10 cellular contexts compared by ENCODE assay signal in the genomic region with DNA sequence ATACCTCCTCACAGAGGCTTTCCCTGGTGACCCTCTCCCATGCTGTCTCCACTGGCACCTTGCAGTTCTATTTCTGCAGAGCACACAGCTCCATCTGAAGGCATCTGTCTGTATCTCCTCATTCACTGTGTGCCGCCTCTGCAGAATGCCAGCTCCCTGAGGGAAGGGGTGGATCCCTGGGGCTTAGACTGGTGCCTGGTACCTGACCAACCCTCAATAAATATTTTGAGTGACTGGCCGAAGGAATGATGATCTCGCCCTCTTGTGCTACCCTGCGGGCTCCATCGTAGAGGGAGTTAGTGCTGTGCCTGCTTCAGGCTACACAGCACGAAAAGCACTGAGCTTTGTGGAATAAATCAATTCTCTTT. TPM values are rescaled to one million over a fixed set of nuclear protein-coding genes. Genes with fewer than 3 reads are reported as not detected.
DNase-seq lines count a peak whose midpoint lies in the region; ATAC-seq and TF ChIP-seq lines count a peak whose summit lies in the region.
"Had no signal": no experiment of that assay in that cellular context is flagged by ENCODE, and none has a peak within 500 bp of the region (broad histone marks: within the 10 kb centered on the region; RNA-seq: fewer than 3 reads in every experiment).

No MANE protein-coding gene starts in this region.

- no peaks in the 10 kb centered on the region for H3K9me3 Mint-ChIP-seq in stimulated activated memory B cell treated with anti-CD40 and anti-IgM and Interleukin-4, amounts not matched to agents 10 μg/mL and 1 μg/mL and 100 μg/mL, for 72 hours

- H3K9me3 ChIP-seq in T-helper 17 cell (ENCODE audit: control insufficient read depth, low read length, poor library complexity, severe bottlenecking), result no peaks in the 10 kb centered on the region
- no peaks in the 10 kb centered on the region for H3K9me3 ChIP-seq in right atrium auricular region

- no peaks in the 10 kb centered on the region for H3K36me3 ChIP-seq in right atrium auricular region

- peaks cover 0 to 70% of the 10 kb centered on the region in 2 donors for H3K4me1 ChIP-seq in right atrium auricular region

- peak overlapping the region; percentile 93 for H3K27ac Mint-ChIP-seq in T-helper 17 cell
- peak overlapping the region; percentile 82 for H3K27ac Mint-ChIP-seq in stimulated activated memory B cell treated with anti-CD40 and anti-IgM and Interleukin-4, amounts not matched to agents 10 μg/mL and 1 μg/mL and 100 μg/mL, for 72 hours

- TF ChIP-seq CTCF in right atrium auricular region (IDR thresholded peaks at IDR 0.05), result no peak

- H3K27me3 Mint-ChIP-seq in T-helper 17 cell, result peaks cover 12% of the 10 kb centered on the region
- H3K27me3 Mint-ChIP-seq in stimulated activated memory B cell treated with anti-CD40 and anti-IgM and Interleukin-4, amounts not matched to agents 10 μg/mL and 1 μg/mL and 100 μg/mL, for 72 hours, result peaks cover 16% of the 10 kb centered on the region

- H3K4me3 Mint-ChIP-seq in T-helper 17 cell, result peak overlapping the region; percentile 95
- H3K4me3 Mint-ChIP-seq in stimulated activated memory B cell treated with anti-CD40 and anti-IgM and Interleukin-4, amounts not matched to agents 10 μg/mL and 1 μg/mL and 100 μg/mL, for 72 hours, result peak overlapping the region; percentile 79

- H3K27me3 ChIP-seq in right atrium auricular region, result no peaks in the 10 kb centered on the region

- POLR2A ChIA-PET in HEK293T (lab: Yijun Ruan, JAX), result interaction anchor here (2.6 to 5.8 kb wide), 2 partner anchors 15 to 168 kb away, joined by 7 to 59 read pairs; a partner anchor contains a TSS

- H3K27ac ChIP-seq in right atrium auricular region, result peak overlapping the region; percentile 97 to 98

- H3K4me1 Mint-ChIP-seq in T-helper 17 cell, result peaks cover 44% of the 10 kb centered on the region
- peaks cover 65% of the 10 kb centered on the region for H3K4me1 Mint-ChIP-seq in stimulated activated memory B cell treated with anti-CD40 and anti-IgM and Interleukin-4, amounts not matched to agents 10 μg/mL and 1 μg/mL and 100 μg/mL, for 72 hours

- ATAC-seq in T-helper 17 cell (no peak), HG03139 (IDR thresholded peaks at IDR 0.05; ENCODE audit: unreplicated experiment) (no peak)
- ATAC-seq in stimulated activated memory B cell treated with anti-CD40 and anti-IgM and Interleukin-4, amounts not matched to agents 10 μg/mL and 1 μg/mL and 100 μg/mL, for 72 hours, result no peak
- ATAC-seq: SK-N-SH treated with all-trans-retinoic acid at 6 μM for 48 hours had no signal

- H3K4me3 ChIP-seq in right atrium auricular region, result peak overlapping the region in 1 of 2 donors; percentile 86

- CTCF ChIA-PET in HEK293T (lab: Yijun Ruan, JAX), result interaction anchor here (1.1 kb wide), 1 partner anchor 29 kb away, joined by 3 read pairs; no protein-coding TSS in a partner anchor

- DNase-seq in HEK293T (ENCODE audit: extremely low spot score) (no peak), T-helper 17 cell (no peak), right atrium auricular region (ENCODE audit: low spot score) (no peak), OCI-M1 (lab: John Stamatoyannopoulos, UW) (no peak)
- DNase-seq in activated CD4-positive, alpha-beta T cell treated with anti-CD3 and anti-CD28 coated beads, Interleukin-2, amount 50 U/mL, for 1 hour, result no peak
- DNase-seq: KBM-7; stimulated activated CD4-positive, alpha-beta T cell treated with anti-CD3 and anti-CD28 coated beads, Interleukin-15, amount 100 ng/mL, for 24 hours had no signal

- H3K36me3 Mint-ChIP-seq in T-helper 17 cell (ENCODE audit: low read depth), result no peaks in the 10 kb centered on the region
- H3K36me3 Mint-ChIP-seq in stimulated activated memory B cell treated with anti-CD40 and anti-IgM and Interleukin-4, amounts not matched to agents 10 μg/mL and 1 μg/mL and 100 μg/mL, for 72 hours, result peaks cover 9% of the 10 kb centered on the region

TF ChIP-seq in HEK293T, 16 proteins besides CTCF, POLR2A, EP300 and RAD21:
- TF ChIP-seq BHLHE40 (IDR thresholded peaks at IDR 0.05; ENCODE audit: borderline replicate concordance), result no peak
- TF ChIP-seq, protein P1, sequence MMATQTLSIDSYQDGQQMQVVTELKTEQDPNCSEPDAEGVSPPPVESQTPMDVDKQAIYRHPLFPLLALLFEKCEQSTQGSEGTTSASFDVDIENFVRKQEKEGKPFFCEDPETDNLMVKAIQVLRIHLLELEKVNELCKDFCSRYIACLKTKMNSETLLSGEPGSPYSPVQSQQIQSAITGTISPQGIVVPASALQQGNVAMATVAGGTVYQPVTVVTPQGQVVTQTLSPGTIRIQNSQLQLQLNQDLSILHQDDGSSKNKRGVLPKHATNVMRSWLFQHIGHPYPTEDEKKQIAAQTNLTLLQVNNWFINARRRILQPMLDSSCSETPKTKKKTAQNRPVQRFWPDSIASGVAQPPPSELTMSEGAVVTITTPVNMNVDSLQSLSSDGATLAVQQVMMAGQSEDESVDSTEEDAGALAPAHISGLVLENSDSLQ (IDR thresholded peaks at IDR 0.05), result peak; percentile 51; the same call in 1 of the 2 replicates

RNA-seq across cellular contexts. Expression of a gene that starts 1.6 kb away (rescaled TPM):
- total RNA-seq in T-helper 17 cell (10 to 100 TPM; 73.9 to 87.9 TPM), right atrium auricular region (100 to 1,000 TPM in 1 of 2 donors, 10 to 100 TPM in 1; 62.0 to 111 TPM)

RNA-seq across cellular contexts. Expression of a gene that starts 53.8 kb away (rescaled TPM):
- total RNA-seq in T-helper 17 cell, result 1 to 10 TPM; 1.4 to 4.4 TPM
- 1 to 10 TPM in 1 of 2 donors, not detected in 1; 1.3 TPM for total RNA-seq in right atrium auricular region
